ENCODE assay signal across 10 cellular contexts in the genomic region with DNA sequence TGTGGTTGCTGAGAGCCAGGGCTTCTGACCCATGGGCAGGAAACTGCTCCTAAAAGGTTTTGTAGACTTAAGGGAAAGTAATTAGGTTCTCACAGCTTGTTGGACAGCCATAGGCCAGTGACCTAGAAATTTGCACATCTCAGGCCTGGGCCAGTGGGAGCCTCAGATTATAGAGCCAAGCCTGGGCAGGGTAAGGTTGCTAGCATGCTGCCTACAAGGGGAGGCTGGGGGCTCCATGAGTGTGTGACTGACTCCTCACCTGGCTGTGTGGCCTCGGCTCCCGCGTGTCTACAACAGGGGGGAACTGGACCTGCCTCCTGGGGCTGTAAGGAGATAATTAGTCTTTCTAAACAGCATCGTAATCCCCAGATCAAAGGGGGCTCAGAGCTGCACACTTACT.
DNase-seq lines count a peak whose midpoint lies in the region; ATAC-seq and TF ChIP-seq lines count a peak whose summit lies in the region.
"Had no signal": no experiment of that assay in that cellular context is flagged by ENCODE, and none has a peak within 500 bp of the region (broad histone marks: within the 10 kb centered on the region; RNA-seq: fewer than 3 reads in every experiment).

No MANE protein-coding gene starts in this region.

- H3K9me3 Mint-ChIP-seq in Caco-2 (ENCODE audit: unreplicated experiment) (no peaks in the 10 kb centered on the region), neural crest cell (no peaks in the 10 kb centered on the region)
- H3K9me3 Mint-ChIP-seq in central memory CD8-positive, alpha-beta T cell = no peaks in the 10 kb centered on the region
- H3K9me3 Mint-ChIP-seq in stimulated activated memory B cell treated with anti-CD40 and anti-IgM and Interleukin-4, amounts not matched to agents 10 μg/mL and 1 μg/mL and 100 μg/mL, for 72 hours = no peaks in the 10 kb centered on the region

- no peak overlapping the region for H3K9ac ChIP-seq in BLaER1 treated with 17β-estradiol and CSF1 and Interleukin-3, amounts not matched to agents 10 nM and 100 nM

- DNase-seq in Caco-2 = no peak
- DNase-seq in central memory CD8-positive, alpha-beta T cell (ENCODE audit: low spot score in 2 of 2) = no peak
- no peak for DNase-seq in neural crest cell (ENCODE audit: low read depth, low spot score)
- no peak for DNase-seq in dermis blood vessel endothelial cell
- no peak for DNase-seq in DMS79 (lab: John Stamatoyannopoulos, UW)
- DNase-seq: activated CD4-positive, alpha-beta T cell treated with anti-CD3 and anti-CD28 coated beads for 4 hours; NCI-H146; NCI-H526 treated with DMSO at 0.1 percent for 48 hours had no signal

- H3K27me3 Mint-ChIP-seq in Caco-2 (ENCODE audit: insufficient read depth, unreplicated experiment) (no peaks in the 10 kb centered on the region), neural crest cell (ENCODE audit: low read depth) (peaks cover 55% of the 10 kb centered on the region)
- H3K27me3 Mint-ChIP-seq in central memory CD8-positive, alpha-beta T cell = peaks cover 68% of the 10 kb centered on the region
- H3K27me3 Mint-ChIP-seq in stimulated activated memory B cell treated with anti-CD40 and anti-IgM and Interleukin-4, amounts not matched to agents 10 μg/mL and 1 μg/mL and 100 μg/mL, for 72 hours = peaks cover 81% of the 10 kb centered on the region

- POLR2A ChIA-PET in Caco-2 (lab: Charles Lee) = no interaction called here

- no peaks in the 10 kb centered on the region for H3K36me3 ChIP-seq in BLaER1 treated with 17β-estradiol and CSF1 and Interleukin-3, amounts not matched to agents 10 nM and 100 nM
- H3K36me3 ChIP-seq in Caco-2 (ENCODE audit: control insufficient read depth, insufficient read depth, low read length) = no peaks in the 10 kb centered on the region

- peak overlapping the region; percentile 71 for H3K4me3 Mint-ChIP-seq in Caco-2 (ENCODE audit: unreplicated experiment)
- H3K4me3 Mint-ChIP-seq in central memory CD8-positive, alpha-beta T cell = peak overlapping the region; percentile 79
- H3K4me3 Mint-ChIP-seq in neural crest cell = peak overlapping the region; percentile 85
- no peak overlapping the region for H3K4me3 Mint-ChIP-seq in stimulated activated memory B cell treated with anti-CD40 and anti-IgM and Interleukin-4, amounts not matched to agents 10 μg/mL and 1 μg/mL and 100 μg/mL, for 72 hours

- H3K4me2 ChIP-seq in BLaER1 treated with 17β-estradiol and CSF1 and Interleukin-3, amounts not matched to agents 10 nM and 100 nM = peak overlapping the region in 6 of 11 experiments; percentile 90 to 99 (median 97); a peak in 11 of 22 replicates

- H4K20me1 ChIP-seq in BLaER1 treated with 17β-estradiol and CSF1 and Interleukin-3, amounts not matched to agents 10 nM and 100 nM = peaks cover 0 to 47% (median 35%) of the 10 kb centered on the region in 11 experiments; a peak in 18 of 22 replicates

- H3K36me3 Mint-ChIP-seq in Caco-2 (ENCODE audit: insufficient read depth, unreplicated experiment) = no peaks in the 10 kb centered on the region
- no peaks in the 10 kb centered on the region for H3K36me3 Mint-ChIP-seq in central memory CD8-positive, alpha-beta T cell (ENCODE audit: insufficient read depth)
- no peaks in the 10 kb centered on the region for H3K36me3 Mint-ChIP-seq in neural crest cell (ENCODE audit: low read depth)
- H3K36me3 Mint-ChIP-seq in stimulated activated memory B cell treated with anti-CD40 and anti-IgM and Interleukin-4, amounts not matched to agents 10 μg/mL and 1 μg/mL and 100 μg/mL, for 72 hours = no peaks in the 10 kb centered on the region

- ATAC-seq in central memory CD8-positive, alpha-beta T cell (replicated peaks; ENCODE audit: extremely low read depth, poor library complexity, severe bottlenecking) = no peak
- no peak for ATAC-seq in stimulated activated memory B cell treated with anti-CD40 and anti-IgM and Interleukin-4, amounts not matched to agents 10 μg/mL and 1 μg/mL and 100 μg/mL, for 72 hours

- H3K27me3 ChIP-seq in BLaER1 treated with 17β-estradiol and CSF1 and Interleukin-3, amounts not matched to agents 10 nM and 100 nM = peaks cover 0 to 65% (median 10%) of the 10 kb centered on the region in 11 experiments; a peak in 12 of 22 replicates
- no peaks in the 10 kb centered on the region; the same call in 1 of the 2 replicates for H3K27me3 ChIP-seq in Caco-2 (replicated peaks; ENCODE audit: control insufficient read depth, insufficient read depth, low read length)

- H3K4me3 ChIP-seq in BLaER1 treated with 17β-estradiol and CSF1 and Interleukin-3, amounts not matched to agents 10 nM and 100 nM = no peak overlapping the region
- H3K4me3 ChIP-seq in Caco-2 (ENCODE audit: low read depth, low read length) = no peak overlapping the region

- no peak overlapping the region for H3K27ac Mint-ChIP-seq in Caco-2 (ENCODE audit: unreplicated experiment)
- no peak overlapping the region for H3K27ac Mint-ChIP-seq in central memory CD8-positive, alpha-beta T cell (ENCODE audit: low read depth)
- H3K27ac Mint-ChIP-seq in neural crest cell (ENCODE audit: unreplicated experiment) = no peak overlapping the region
- no peak overlapping the region for H3K27ac Mint-ChIP-seq in stimulated activated memory B cell treated with anti-CD40 and anti-IgM and Interleukin-4, amounts not matched to agents 10 μg/mL and 1 μg/mL and 100 μg/mL, for 72 hours

- no peaks in the 10 kb centered on the region for H3K4me1 Mint-ChIP-seq in Caco-2 (ENCODE audit: low read depth, unreplicated experiment)
- peaks cover 5% of the 10 kb centered on the region for H3K4me1 Mint-ChIP-seq in central memory CD8-positive, alpha-beta T cell
- H3K4me1 Mint-ChIP-seq in neural crest cell = peaks cover 12% of the 10 kb centered on the region
- peaks cover 6% of the 10 kb centered on the region for H3K4me1 Mint-ChIP-seq in stimulated activated memory B cell treated with anti-CD40 and anti-IgM and Interleukin-4, amounts not matched to agents 10 μg/mL and 1 μg/mL and 100 μg/mL, for 72 hours

- TF ChIP-seq CTCF in Caco-2 (IDR thresholded peaks at IDR 0.05; ENCODE audit: insufficient read depth in 1 of 2, low read depth in 1 of 2, low read length in 1 of 2, severe bottlenecking in 1 of 2, unreplicated experiment in 1 of 2) = no peak
- TF ChIP-seq CTCF in neural crest cell (conservative IDR thresholded peaks at IDR 0.05) = no peak

- BruUV-seq in Caco-2 (replicated peaks; lab: Mats Ljungman, UMichigan) = no TSS peak

- CTCF ChIA-PET in Caco-2 (lab: Charles Lee) = interaction anchor here (0.6 kb wide), 2 partner anchors 127 to 319 kb away, joined by 7 to 8 read pairs; no protein-coding TSS in a partner anchor

- no peaks in the 10 kb centered on the region for H3K9me3 ChIP-seq in BLaER1 treated with 17β-estradiol and CSF1 and Interleukin-3, amounts not matched to agents 10 nM and 100 nM (replicated peaks in 1 of 11)
- no peaks in the 10 kb centered on the region for H3K9me3 ChIP-seq in Caco-2

- intact Hi-C loops in Caco-2 (cut with micrococcal nuclease; ENCODE audit: unreplicated experiment) = no loop called here

- H3K27ac ChIP-seq in BLaER1 treated with 17β-estradiol and CSF1 and Interleukin-3, amounts not matched to agents 10 nM and 100 nM = no peak overlapping the region

- H3K4me1 ChIP-seq in BLaER1 treated with 17β-estradiol and CSF1 and Interleukin-3, amounts not matched to agents 10 nM and 100 nM = peaks cover 16 to 74% (median 51%) of the 10 kb centered on the region in 10 experiments
- H3K4me1 ChIP-seq in Caco-2 = no peaks in the 10 kb centered on the region
